ENCODE assay signal across 1 cellular context in the genomic region with DNA sequence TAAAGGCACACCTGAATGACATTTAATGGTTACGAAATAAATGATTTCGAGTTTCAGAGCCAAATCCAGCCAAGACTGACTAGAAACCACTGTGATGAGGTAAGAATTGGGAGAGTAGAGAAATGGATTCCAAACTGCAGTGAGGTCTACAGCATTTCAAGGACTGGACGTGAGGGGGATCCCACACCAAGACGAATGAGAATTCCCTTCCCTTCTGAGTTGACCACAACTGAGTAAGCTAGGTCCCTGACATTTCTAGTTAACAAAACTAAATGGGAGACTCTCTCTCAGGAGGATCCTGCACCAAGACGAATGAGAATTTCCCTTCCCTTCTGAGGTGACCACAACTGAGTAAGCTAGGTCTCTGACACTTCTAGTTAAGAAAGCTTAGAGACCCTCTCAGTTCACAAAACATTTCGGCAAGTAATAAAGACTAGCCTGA.
TF ChIP-seq lines count a peak whose summit lies in the region.

No MANE protein-coding gene starts in this region.

TF ChIP-seq in GM23338, 12 proteins besides CTCF, POLR2A, EP300 and RAD21:
- TF ChIP-seq, protein P1, sequence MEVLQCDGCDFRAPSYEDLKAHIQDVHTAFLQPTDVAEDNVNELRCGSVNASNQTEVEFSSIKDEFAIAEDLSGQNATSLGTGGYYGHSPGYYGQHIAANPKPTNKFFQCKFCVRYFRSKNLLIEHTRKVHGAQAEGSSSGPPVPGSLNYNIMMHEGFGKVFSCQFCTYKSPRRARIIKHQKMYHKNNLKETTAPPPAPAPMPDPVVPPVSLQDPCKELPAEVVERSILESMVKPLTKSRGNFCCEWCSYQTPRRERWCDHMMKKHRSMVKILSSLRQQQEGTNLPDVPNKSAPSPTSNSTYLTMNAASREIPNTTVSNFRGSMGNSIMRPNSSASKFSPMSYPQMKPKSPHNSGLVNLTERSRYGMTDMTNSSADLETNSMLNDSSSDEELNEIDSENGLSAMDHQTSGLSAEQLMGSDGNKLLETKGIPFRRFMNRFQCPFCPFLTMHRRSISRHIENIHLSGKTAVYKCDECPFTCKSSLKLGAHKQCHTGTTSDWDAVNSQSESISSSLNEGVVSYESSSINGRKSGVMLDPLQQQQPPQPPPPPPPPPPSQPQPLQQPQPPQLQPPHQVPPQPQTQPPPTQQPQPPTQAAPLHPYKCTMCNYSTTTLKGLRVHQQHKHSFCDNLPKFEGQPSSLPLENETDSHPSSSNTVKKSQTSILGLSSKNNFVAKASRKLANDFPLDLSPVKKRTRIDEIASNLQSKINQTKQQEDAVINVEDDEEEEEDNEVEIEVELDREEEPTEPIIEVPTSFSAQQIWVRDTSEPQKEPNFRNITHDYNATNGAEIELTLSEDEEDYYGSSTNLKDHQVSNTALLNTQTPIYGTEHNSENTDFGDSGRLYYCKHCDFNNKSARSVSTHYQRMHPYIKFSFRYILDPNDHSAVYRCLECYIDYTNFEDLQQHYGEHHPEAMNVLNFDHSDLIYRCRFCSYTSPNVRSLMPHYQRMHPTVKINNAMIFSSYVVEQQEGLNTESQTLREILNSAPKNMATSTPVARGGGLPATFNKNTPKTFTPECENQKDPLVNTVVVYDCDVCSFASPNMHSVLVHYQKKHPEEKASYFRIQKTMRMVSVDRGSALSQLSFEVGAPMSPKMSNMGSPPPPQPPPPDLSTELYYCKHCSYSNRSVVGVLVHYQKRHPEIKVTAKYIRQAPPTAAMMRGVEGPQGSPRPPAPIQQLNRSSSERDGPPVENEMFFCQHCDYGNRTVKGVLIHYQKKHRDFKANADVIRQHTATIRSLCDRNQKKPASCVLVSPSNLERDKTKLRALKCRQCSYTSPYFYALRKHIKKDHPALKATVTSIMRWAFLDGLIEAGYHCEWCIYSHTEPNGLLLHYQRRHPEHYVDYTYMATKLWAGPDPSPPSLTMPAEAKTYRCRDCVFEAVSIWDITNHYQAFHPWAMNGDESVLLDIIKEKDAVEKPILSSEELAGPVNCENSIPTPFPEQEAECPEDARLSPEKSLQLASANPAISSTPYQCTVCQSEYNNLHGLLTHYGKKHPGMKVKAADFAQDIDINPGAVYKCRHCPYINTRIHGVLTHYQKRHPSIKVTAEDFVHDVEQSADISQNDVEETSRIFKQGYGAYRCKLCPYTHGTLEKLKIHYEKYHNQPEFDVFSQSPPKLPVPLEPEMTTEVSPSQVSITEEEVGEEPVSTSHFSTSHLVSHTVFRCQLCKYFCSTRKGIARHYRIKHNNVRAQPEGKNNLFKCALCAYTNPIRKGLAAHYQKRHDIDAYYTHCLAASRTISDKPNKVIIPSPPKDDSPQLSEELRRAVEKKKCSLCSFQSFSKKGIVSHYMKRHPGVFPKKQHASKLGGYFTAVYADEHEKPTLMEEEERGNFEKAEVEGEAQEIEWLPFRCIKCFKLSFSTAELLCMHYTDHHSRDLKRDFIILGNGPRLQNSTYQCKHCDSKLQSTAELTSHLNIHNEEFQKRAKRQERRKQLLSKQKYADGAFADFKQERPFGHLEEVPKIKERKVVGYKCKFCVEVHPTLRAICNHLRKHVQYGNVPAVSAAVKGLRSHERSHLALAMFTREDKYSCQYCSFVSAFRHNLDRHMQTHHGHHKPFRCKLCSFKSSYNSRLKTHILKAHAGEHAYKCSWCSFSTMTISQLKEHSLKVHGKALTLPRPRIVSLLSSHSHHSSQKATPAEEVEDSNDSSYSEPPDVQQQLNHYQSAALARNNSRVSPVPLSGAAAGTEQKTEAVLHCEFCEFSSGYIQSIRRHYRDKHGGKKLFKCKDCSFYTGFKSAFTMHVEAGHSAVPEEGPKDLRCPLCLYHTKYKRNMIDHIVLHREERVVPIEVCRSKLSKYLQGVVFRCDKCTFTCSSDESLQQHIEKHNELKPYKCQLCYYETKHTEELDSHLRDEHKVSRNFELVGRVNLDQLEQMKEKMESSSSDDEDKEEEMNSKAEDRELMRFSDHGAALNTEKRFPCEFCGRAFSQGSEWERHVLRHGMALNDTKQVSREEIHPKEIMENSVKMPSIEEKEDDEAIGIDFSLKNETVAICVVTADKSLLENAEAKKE (CRISPR knock-in tag; IDR thresholded peaks at IDR 0.05), result no peak
- TF ChIP-seq ZNF114 (CRISPR knock-in tag; IDR thresholded peaks at IDR 0.05) (no peak), STAT1 (IDR thresholded peaks at IDR 0.05; ENCODE audit: unreplicated experiment) (no peak), NANOG (IDR thresholded peaks at IDR 0.05; ENCODE audit: borderline replicate concordance) (no peak), ZNF331 (CRISPR knock-in tag; IDR thresholded peaks at IDR 0.05; ENCODE audit: low read depth) (no peak), POLR2AphosphoS5 (IDR thresholded peaks at IDR 0.05; ENCODE audit: low read depth) (no peak), EZH2phosphoT487 (IDR thresholded peaks at IDR 0.05; ENCODE audit: unreplicated experiment) (no peak), JUNB (IDR thresholded peaks at IDR 0.05; ENCODE audit: unreplicated experiment) (no peak), CREB1 (CRISPR knock-in tag; IDR thresholded peaks at IDR 0.05; ENCODE audit: low read depth) (no peak), EZH2 (IDR thresholded peaks at IDR 0.05; ENCODE audit: low read depth, unreplicated experiment) (no peak)
- TF ChIP-seq, protein P2, sequence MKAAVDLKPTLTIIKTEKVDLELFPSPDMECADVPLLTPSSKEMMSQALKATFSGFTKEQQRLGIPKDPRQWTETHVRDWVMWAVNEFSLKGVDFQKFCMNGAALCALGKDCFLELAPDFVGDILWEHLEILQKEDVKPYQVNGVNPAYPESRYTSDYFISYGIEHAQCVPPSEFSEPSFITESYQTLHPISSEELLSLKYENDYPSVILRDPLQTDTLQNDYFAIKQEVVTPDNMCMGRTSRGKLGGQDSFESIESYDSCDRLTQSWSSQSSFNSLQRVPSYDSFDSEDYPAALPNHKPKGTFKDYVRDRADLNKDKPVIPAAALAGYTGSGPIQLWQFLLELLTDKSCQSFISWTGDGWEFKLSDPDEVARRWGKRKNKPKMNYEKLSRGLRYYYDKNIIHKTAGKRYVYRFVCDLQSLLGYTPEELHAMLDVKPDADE (IDR thresholded peaks at IDR 0.05), result no peak
- TF ChIP-seq, protein P3, sequence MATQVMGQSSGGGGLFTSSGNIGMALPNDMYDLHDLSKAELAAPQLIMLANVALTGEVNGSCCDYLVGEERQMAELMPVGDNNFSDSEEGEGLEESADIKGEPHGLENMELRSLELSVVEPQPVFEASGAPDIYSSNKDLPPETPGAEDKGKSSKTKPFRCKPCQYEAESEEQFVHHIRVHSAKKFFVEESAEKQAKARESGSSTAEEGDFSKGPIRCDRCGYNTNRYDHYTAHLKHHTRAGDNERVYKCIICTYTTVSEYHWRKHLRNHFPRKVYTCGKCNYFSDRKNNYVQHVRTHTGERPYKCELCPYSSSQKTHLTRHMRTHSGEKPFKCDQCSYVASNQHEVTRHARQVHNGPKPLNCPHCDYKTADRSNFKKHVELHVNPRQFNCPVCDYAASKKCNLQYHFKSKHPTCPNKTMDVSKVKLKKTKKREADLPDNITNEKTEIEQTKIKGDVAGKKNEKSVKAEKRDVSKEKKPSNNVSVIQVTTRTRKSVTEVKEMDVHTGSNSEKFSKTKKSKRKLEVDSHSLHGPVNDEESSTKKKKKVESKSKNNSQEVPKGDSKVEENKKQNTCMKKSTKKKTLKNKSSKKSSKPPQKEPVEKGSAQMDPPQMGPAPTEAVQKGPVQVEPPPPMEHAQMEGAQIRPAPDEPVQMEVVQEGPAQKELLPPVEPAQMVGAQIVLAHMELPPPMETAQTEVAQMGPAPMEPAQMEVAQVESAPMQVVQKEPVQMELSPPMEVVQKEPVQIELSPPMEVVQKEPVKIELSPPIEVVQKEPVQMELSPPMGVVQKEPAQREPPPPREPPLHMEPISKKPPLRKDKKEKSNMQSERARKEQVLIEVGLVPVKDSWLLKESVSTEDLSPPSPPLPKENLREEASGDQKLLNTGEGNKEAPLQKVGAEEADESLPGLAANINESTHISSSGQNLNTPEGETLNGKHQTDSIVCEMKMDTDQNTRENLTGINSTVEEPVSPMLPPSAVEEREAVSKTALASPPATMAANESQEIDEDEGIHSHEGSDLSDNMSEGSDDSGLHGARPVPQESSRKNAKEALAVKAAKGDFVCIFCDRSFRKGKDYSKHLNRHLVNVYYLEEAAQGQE (IDR thresholded peaks at IDR 0.05; ENCODE audit: unreplicated experiment), result no peak
